8 cellular contexts compared by ENCODE assay signal in the genomic region with DNA sequence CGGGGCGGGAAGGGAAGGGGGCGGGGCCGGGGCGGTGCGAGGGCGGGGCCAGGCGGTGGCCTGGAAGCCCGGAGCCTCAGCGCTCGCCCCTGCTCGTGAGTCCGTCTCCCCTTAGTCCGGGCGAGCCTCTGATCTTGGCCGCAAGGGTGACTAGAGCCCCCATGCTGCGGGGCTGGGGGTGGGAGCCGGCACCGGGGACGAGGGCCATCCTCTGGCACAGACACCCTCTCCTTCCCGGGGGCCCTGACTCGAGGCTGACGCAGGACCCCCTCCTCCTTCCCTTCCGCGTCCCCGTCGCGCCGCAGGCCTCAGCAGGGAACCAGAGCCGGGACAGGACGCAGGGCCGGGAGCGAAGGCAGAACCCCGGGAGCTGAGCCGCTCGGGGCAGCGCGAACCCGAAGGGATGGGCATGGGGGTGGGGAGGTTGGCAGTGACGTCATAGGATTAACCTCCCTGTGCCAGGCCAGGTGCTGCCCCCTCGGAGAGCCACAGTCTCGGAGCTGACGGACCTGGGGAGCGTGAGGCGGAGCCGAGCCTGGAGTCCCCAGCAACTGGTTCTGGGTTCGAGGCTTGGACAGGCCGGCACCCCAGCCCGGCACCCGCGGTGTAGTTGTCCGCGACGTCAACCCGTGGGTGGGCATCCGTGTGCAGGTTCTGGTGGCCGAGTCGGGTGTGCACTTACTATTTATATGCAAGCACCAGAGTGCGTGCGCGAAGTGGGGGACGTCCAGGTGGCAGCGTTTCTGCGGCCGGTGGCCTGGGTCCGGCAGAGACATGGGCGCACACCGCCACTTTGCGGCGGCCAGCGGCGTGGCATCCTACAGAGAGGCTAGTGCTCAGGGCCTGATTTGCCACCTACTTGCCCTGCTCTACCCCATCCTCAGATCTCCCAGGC. TPM values are rescaled to one million over a fixed set of nuclear protein-coding genes. Genes with fewer than 3 reads are reported as not detected.
DNase-seq lines count a peak whose midpoint lies in the region; ATAC-seq and TF ChIP-seq lines count a peak whose summit lies in the region.

No MANE protein-coding gene starts in this region.

- DNase-seq in COR-L47 (lab: John Stamatoyannopoulos, UW) (peak; percentile 57), HEK293T (ENCODE audit: extremely low spot score) (peak; percentile 93), NCI-H524 treated with DMSO at 0.1 percent for 48 hours (lab: John Stamatoyannopoulos, UW) (peak; percentile 43), dorsolateral prefrontal cortex (peak; percentile 63 to 87 (median 78))
- DNase-seq in activated CD4-positive, alpha-beta T cell treated with anti-CD3 and anti-CD28 coated beads, Interleukin-2, amount 10 ng/mL, durations not matched to agents 7 days and 5 days: peak; percentile 70
- DNase-seq in stimulated activated CD4-positive, alpha-beta T cell treated with anti-CD3 and anti-CD28 coated beads, Interleukin-2, amount 100 ng/mL, for 48 hours: peak; percentile 63 to 71

- peak overlapping the region; percentile 39 to 98 (median 93) for H3K27ac ChIP-seq in dorsolateral prefrontal cortex
- peak overlapping the region; percentile 84 to 98 for H3K27ac ChIP-seq in liver (ENCODE audit: low read depth in 1 of 2, low read length in 2 of 2)

- WGBS in liver: under 1% methylated on average over 72 of the region's 72 CpGs

- H3K9me3 ChIP-seq in liver (ENCODE audit: control insufficient read depth in 4 of 4, low read length in 3 of 4): no peaks in the 10 kb centered on the region

- H3K27me3 ChIP-seq in dorsolateral prefrontal cortex (no peaks in the 10 kb centered on the region), liver (ENCODE audit: control insufficient read depth in 4 of 4, insufficient read depth in 4 of 4, low read length in 3 of 4) (no peaks in the 10 kb centered on the region)

- intact Hi-C loops in dorsolateral prefrontal cortex (cut with DNase I): loop anchor here (5.0 to 10.0 kb wide), 5 partner anchors 36 to 358 kb away; no protein-coding TSS in a partner anchor

- peak overlapping the region; percentile 80 for H3K4me3 Mint-ChIP-seq in activated CD4-positive, alpha-beta T cell treated with anti-CD3 and anti-CD28 coated beads, Interleukin-2, amount 10 ng/mL, durations not matched to agents 7 days and 5 days

- H3K4me1 ChIP-seq in liver (ENCODE audit: control insufficient read depth in 4 of 4, insufficient read depth in 4 of 4, low read length in 3 of 4): peaks cover 2 to 37% (median 22%) of the 10 kb centered on the region in 4 donors

- peaks cover 17% of the 10 kb centered on the region for H3K4me1 Mint-ChIP-seq in activated CD4-positive, alpha-beta T cell treated with anti-CD3 and anti-CD28 coated beads, Interleukin-2, amount 10 ng/mL, durations not matched to agents 7 days and 5 days

- H3K36me3 Mint-ChIP-seq in activated CD4-positive, alpha-beta T cell treated with anti-CD3 and anti-CD28 coated beads, Interleukin-2, amount 10 ng/mL, durations not matched to agents 7 days and 5 days (ENCODE audit: low read depth): no peaks in the 10 kb centered on the region

- TF ChIP-seq CTCF in dorsolateral prefrontal cortex (IDR thresholded peaks at IDR 0.05 in 54 of 56, conservative IDR thresholded peaks at IDR 0.05 in 2 of 56; ENCODE audit: low read depth in 1 of 56, partially characterized antibody in 56 of 56) (peak; percentile 48 to 85 (median 70)), liver (IDR thresholded peaks at IDR 0.05; ENCODE audit: low read depth, low read length, missing input control) (peak; percentile 88)

- POLR2A ChIA-PET in HEK293T (lab: Yijun Ruan, JAX): interaction anchor here (1.0 kb wide), 2 partner anchors 15 to 16 kb away, joined by 4 to 6 read pairs; partner anchors contain the start of gene HEXIM1
- POLR2A ChIA-PET in activated CD4-positive, alpha-beta T cell treated with anti-CD3 and anti-CD28 coated beads, Interleukin-2, amount 10 ng/mL, durations not matched to agents 7 days and 5 days (lab: Charles Lee): no interaction called here

- H3K27ac Mint-ChIP-seq in activated CD4-positive, alpha-beta T cell treated with anti-CD3 and anti-CD28 coated beads, Interleukin-2, amount 10 ng/mL, durations not matched to agents 7 days and 5 days: peak overlapping the region; percentile 89

- H3K9me3 Mint-ChIP-seq in activated CD4-positive, alpha-beta T cell treated with anti-CD3 and anti-CD28 coated beads, Interleukin-2, amount 10 ng/mL, durations not matched to agents 7 days and 5 days: no peaks in the 10 kb centered on the region

- no peak for ATAC-seq in GM21825 (IDR thresholded peaks at IDR 0.05; ENCODE audit: unreplicated experiment)

- H3K4me3 ChIP-seq in dorsolateral prefrontal cortex (peak overlapping the region; percentile 61 to 100 (median 88)), liver (ENCODE audit: low read depth in 1 of 3, low read length in 3 of 3) (peak overlapping the region; percentile 61 to 88 (median 81))

- peak overlapping the region; percentile 29 to 85 for H3K9ac ChIP-seq in liver (ENCODE audit: low read depth in 1 of 2, low read length in 2 of 2)

- CTCF ChIA-PET in HEK293T (lab: Yijun Ruan, JAX): interaction anchor here (1.4 to 1.6 kb wide), 2 partner anchors 25 to 27 kb away, joined by 3 read pairs; no protein-coding TSS in a partner anchor
- CTCF ChIA-PET in activated CD4-positive, alpha-beta T cell treated with anti-CD3 and anti-CD28 coated beads, Interleukin-2, amount 10 ng/mL, durations not matched to agents 7 days and 5 days (lab: Charles Lee): interaction anchor here (0.6 to 2.4 kb wide), 7 partner anchors 13 to 95 kb away, joined by 3 to 12 read pairs (median 3); partner anchors contain the start of gene HEXIM1

- TF ChIP-seq RAD21 in liver (IDR thresholded peaks at IDR 0.05): peak; percentile 82 to 87

- peaks cover 6% of the 10 kb centered on the region for H3K27me3 Mint-ChIP-seq in activated CD4-positive, alpha-beta T cell treated with anti-CD3 and anti-CD28 coated beads, Interleukin-2, amount 10 ng/mL, durations not matched to agents 7 days and 5 days

- peaks cover 0 to 1% (median 0%) of the 10 kb centered on the region in 4 donors for H3K36me3 ChIP-seq in liver (ENCODE audit: control insufficient read depth in 4 of 4, insufficient read depth in 3 of 4, low read depth in 1 of 4, low read length in 3 of 4)

TF ChIP-seq in HEK293T, 16 proteins besides CTCF, POLR2A, EP300 and RAD21:
- TF ChIP-seq CTBP1 (IDR thresholded peaks at IDR 0.05; ENCODE audit: borderline replicate concordance): no peak
- TF ChIP-seq FOXM1 (IDR thresholded peaks at IDR 0.05; ENCODE audit: borderline replicate concordance): no peak
- TF ChIP-seq HDGF (IDR thresholded peaks at IDR 0.05; ENCODE audit: borderline replicate concordance): no peak
- TF ChIP-seq L3MBTL2 (conservative IDR thresholded peaks at IDR 0.05): peak; percentile 37; the same call in 1 of the 2 replicates

TF ChIP-seq in liver, 16 proteins besides CTCF, POLR2A, EP300 and RAD21:
- TF ChIP-seq FOXA2 (IDR thresholded peaks at IDR 0.05) (no peak), SP1 (IDR thresholded peaks at IDR 0.05) (peak; percentile 3), RXRA (IDR thresholded peaks at IDR 0.05) (peak in 1 of 2 donors; percentile 7)

RNA-seq across cellular contexts. Expression of gene PLCD3, which starts 0.5 kb away (rescaled TPM):
- total RNA-seq in activated CD4-positive, alpha-beta T cell treated with anti-CD3 and anti-CD28 coated beads, Interleukin-2, amount 10 ng/mL, durations not matched to agents 7 days and 5 days: 1 to 10 TPM; 3.0 to 4.1 TPM
- 100 to 1,000 TPM in 42 of 120 experiments, 10 to 100 TPM in 78; 51.7 to 195 (median 91.1) TPM for total RNA-seq in dorsolateral prefrontal cortex
- total RNA-seq in liver: 1 to 10 TPM in 1 of 2 donors, under 1 TPM in 1; 0.28 to 2.3 TPM
- polyA plus RNA-seq in liver: 1 to 10 TPM; 1.1 to 1.6 TPM

RNA-seq across cellular contexts. Expression of gene ACBD4, which starts 2.7 kb away (rescaled TPM):
- 10 to 100 TPM; 18.4 to 19.7 TPM for total RNA-seq in activated CD4-positive, alpha-beta T cell treated with anti-CD3 and anti-CD28 coated beads, Interleukin-2, amount 10 ng/mL, durations not matched to agents 7 days and 5 days
- total RNA-seq in dorsolateral prefrontal cortex: 10 to 100 TPM; 15.7 to 37.1 (median 23.9) TPM
- 10 to 100 TPM in 1 of 2 donors, 1 to 10 TPM in 1; 4.4 to 51.4 TPM for total RNA-seq in liver
- polyA plus RNA-seq in liver: 10 to 100 TPM; 43.2 to 46.5 TPM

RNA-seq across cellular contexts. Expression of gene HEXIM1, which starts 15.5 kb away (rescaled TPM):
- total RNA-seq in activated CD4-positive, alpha-beta T cell treated with anti-CD3 and anti-CD28 coated beads, Interleukin-2, amount 10 ng/mL, durations not matched to agents 7 days and 5 days: 10 to 100 TPM; 30.5 TPM
- 10 to 100 TPM; 21.0 to 74.9 (median 50.4) TPM for total RNA-seq in dorsolateral prefrontal cortex
- 10 to 100 TPM; 13.4 to 14.3 TPM for total RNA-seq in liver
- polyA plus RNA-seq in liver: 10 to 100 TPM in 1 of 2 donors, 1 to 10 TPM in 1; 7.4 to 11.3 TPM

RNA-seq across cellular contexts. Expression of gene HEXIM2, which starts 28.9 kb away (rescaled TPM):
- 1 to 10 TPM; 5.3 to 8.4 TPM for total RNA-seq in activated CD4-positive, alpha-beta T cell treated with anti-CD3 and anti-CD28 coated beads, Interleukin-2, amount 10 ng/mL, durations not matched to agents 7 days and 5 days
- 10 to 100 TPM in 73 of 120 experiments, 1 to 10 TPM in 47; 5.1 to 16.7 (median 10.8) TPM for total RNA-seq in dorsolateral prefrontal cortex
- 1 to 10 TPM; 3.5 to 4.8 TPM for total RNA-seq in liver
- polyA plus RNA-seq in liver: 10 to 100 TPM in 1 of 2 donors, 1 to 10 TPM in 1; 6.1 to 10.7 TPM

Comparison
In these comparisons a context has a peak if more than half of its experiments do, and no peak if none do; other contexts are left out.
1. DNase-seq: peak in every context shown above with its lines; median percentile 93 in HEK293T; 78 in dorsolateral prefrontal cortex; 70 in activated CD4-positive, alpha-beta T cell treated with anti-CD3 and anti-CD28 coated beads, Interleukin-2, amount 10 ng/mL, durations not matched to agents 7 days and 5 days; 67 in stimulated activated CD4-positive, alpha-beta T cell treated with anti-CD3 and anti-CD28 coated beads, Interleukin-2, amount 100 ng/mL, for 48 hours; 57 in COR-L47; 43 in NCI-H524 treated with DMSO at 0.1 percent for 48 hours.
2. RNA of gene PLCD3, which starts 0.5 kb away (total RNA-seq): 51.7 to 195 TPM in dorsolateral prefrontal cortex; 3.0 to 4.1 TPM in activated CD4-positive, alpha-beta T cell treated with anti-CD3 and anti-CD28 coated beads, Interleukin-2, amount 10 ng/mL, durations not matched to agents 7 days and 5 days and 0.28 to 2.3 TPM in liver; every median in the first group is over 10 times any median in the second.